Comparison of ENCODE assay signal across 16 cellular contexts in genomic region chr5:760363-761205, GRCh38. TPM values are rescaled to one million over a fixed set of nuclear protein-coding genes. Genes with fewer than 3 reads are reported as not detected.
DNase-seq lines count a peak whose midpoint lies in the region; TF ChIP-seq lines count a peak whose summit lies in the region.
"Had no signal": no experiment of that assay in that cellular context is flagged by ENCODE, and none has a peak within 500 bp of the region (broad histone marks: within the 10 kb centered on the region; RNA-seq: fewer than 3 reads in every experiment).

No MANE protein-coding gene starts in this region.

- no peak overlapping the region for H3K23ac ChIP-seq in mesenchymal stem cell (ENCODE audit: low read length in 2 of 2)

- 89% methylated on average over 31 of the region's 31 CpGs for WGBS in mesenchymal stem cell

- in situ Hi-C loops in ACHN (cut with HindIII; ENCODE audit: low pct_ligation_motif_present, low pct_unique_long_range_greater_than_20kb, low sequenced_read_pairs) = no loop called here

- H3K27me3 Mint-ChIP-seq in CD4-positive, alpha-beta memory T cell = no peaks in the 10 kb centered on the region

- no peak overlapping the region for H3K18ac ChIP-seq in mesenchymal stem cell (ENCODE audit: low read depth in 1 of 2, low read length in 2 of 2)

- no peak overlapping the region for H3K9ac ChIP-seq in mesenchymal stem cell (ENCODE audit: low read length)
- H3K9ac ChIP-seq: parathyroid adenoma had no signal

- CTCF ChIA-PET in CD4-positive, alpha-beta memory T cell (lab: Charles Lee; ENCODE audit: partially characterized antibody) = no interaction called here

- H3K36me3 ChIP-seq in CD4-positive, alpha-beta memory T cell (ENCODE audit: insufficient read depth, low read length) = no peaks in the 10 kb centered on the region
- H3K36me3 ChIP-seq in mesenchymal stem cell (ENCODE audit: control insufficient read depth in 1 of 2, insufficient read depth in 2 of 2, low read depth in 1 of 2, low read length in 2 of 2) (peaks cover 0 to 3% of the 10 kb centered on the region in 2 experiments), WERI-Rb-1 (no peaks in the 10 kb centered on the region)

- intact Hi-C loops in CD4-positive, alpha-beta memory T cell (cut with micrococcal nuclease) = no loop called here

- H2AK5ac ChIP-seq in mesenchymal stem cell (ENCODE audit: low read length, severe bottlenecking) = no peak overlapping the region

- H3K4me3 ChIP-seq in CD4-positive, alpha-beta memory T cell (ENCODE audit: low read length in 2 of 2) = no peak overlapping the region
- H3K4me3 ChIP-seq in coronary artery = no peak overlapping the region
- H3K4me3 ChIP-seq in mesenchymal stem cell (ENCODE audit: insufficient read depth in 1 of 2, low read depth in 1 of 2, low read length in 2 of 2) = no peak overlapping the region
- H3K4me3 ChIP-seq in WERI-Rb-1 (ENCODE audit: low read depth, low read length) = no peak overlapping the region
- H3K4me3 ChIP-seq: mucosa of descending colon, tibial artery had no signal

- TF ChIP-seq CTCF in coronary artery (IDR thresholded peaks at IDR 0.05) (no peak), WERI-Rb-1 (IDR thresholded peaks at IDR 0.05; ENCODE audit: low read depth, low read length) (no peak)

- H2BK120ac ChIP-seq in mesenchymal stem cell (ENCODE audit: low read depth, low read length) = no peak overlapping the region

- POLR2A ChIA-PET in CD4-positive, alpha-beta memory T cell (lab: Charles Lee; ENCODE audit: partially characterized antibody) = no interaction called here

- no peaks in the 10 kb centered on the region for H3K79me1 ChIP-seq in mesenchymal stem cell (replicated peaks; ENCODE audit: low read length, poor library complexity, severe bottlenecking)

- no peak overlapping the region for H3K4me3 Mint-ChIP-seq in CD4-positive, alpha-beta memory T cell

- H3K9me3 Mint-ChIP-seq in CD4-positive, alpha-beta memory T cell = peaks cover 0 to 5% (median 0%) of the 10 kb centered on the region in 8 donors
- H3K9me3 Mint-ChIP-seq: activated naive CD4-positive, alpha-beta T cell treated with anti-CD3 and anti-CD28 coated beads, Interleukin-2, amount 50 U/mL, for 72 hours had no signal

- H3K27ac Mint-ChIP-seq in CD4-positive, alpha-beta memory T cell = peak overlapping the region in 6 of 7 donors; percentile 8 to 88 (median 64)

- H3K4me2 ChIP-seq in mesenchymal stem cell (ENCODE audit: low read length, poor library complexity, severe bottlenecking) = no peak overlapping the region

- peak; percentile 12 for DNase-seq in AG20443 (ENCODE audit: low spot score)
- DNase-seq in CD4-positive, alpha-beta memory T cell = no peak
- DNase-seq in coronary artery (ENCODE audit: low spot score) = peak; percentile 72
- no peak for DNase-seq in mesenchymal stem cell
- DNase-seq in WERI-Rb-1 = no peak
- no peak for DNase-seq in ACHN
- no peak for DNase-seq in activated naive CD4-positive, alpha-beta T cell (lab: John Stamatoyannopoulos, UW)
- no peak for DNase-seq in activated CD4-positive, CD25-positive, alpha-beta regulatory T cell (lab: John Stamatoyannopoulos, UW)
- DNase-seq: foreskin melanocyte, mucosa of descending colon, NCI-H2081 treated with DMSO at 0.1 percent for 48 hours had no signal

- H3K36me3 Mint-ChIP-seq in CD4-positive, alpha-beta memory T cell = peaks cover 3 to 4% of the 10 kb centered on the region in 2 donors
- H3K36me3 Mint-ChIP-seq: activated naive CD4-positive, alpha-beta T cell treated with anti-CD3 and anti-CD28 coated beads, Interleukin-2, amount 50 U/mL, for 72 hours had no signal

- no peak overlapping the region for H4K8ac ChIP-seq in mesenchymal stem cell (ENCODE audit: low read length)

- H4K91ac ChIP-seq in mesenchymal stem cell (ENCODE audit: low read length) = peak overlapping the region; percentile 40

- H3K4ac ChIP-seq in mesenchymal stem cell (ENCODE audit: low read depth in 1 of 2, low read length in 2 of 2) = no peak overlapping the region

- no peak overlapping the region for H2BK15ac ChIP-seq in mesenchymal stem cell (ENCODE audit: low read depth, poor library complexity, severe bottlenecking)

- H2BK12ac ChIP-seq in mesenchymal stem cell (ENCODE audit: low read length in 2 of 2) = no peak overlapping the region

- no peak overlapping the region for H2AFZ ChIP-seq in mesenchymal stem cell (ENCODE audit: low read depth, low read length)
- H2AFZ ChIP-seq: parathyroid adenoma had no signal

- H3K4me1 ChIP-seq in CD4-positive, alpha-beta memory T cell (ENCODE audit: insufficient read depth, low read length) = peaks cover 27% of the 10 kb centered on the region
- peaks cover 2% of the 10 kb centered on the region for H3K4me1 ChIP-seq in mesenchymal stem cell (ENCODE audit: control insufficient read depth, insufficient read depth, low read depth, low read length)
- H3K4me1 ChIP-seq: parathyroid adenoma had no signal

- peaks cover 12 to 34% (median 23%) of the 10 kb centered on the region in 4 donors for H3K4me1 Mint-ChIP-seq in CD4-positive, alpha-beta memory T cell

- H3K14ac ChIP-seq in mesenchymal stem cell (ENCODE audit: low read length in 2 of 2) = no peak overlapping the region

- no peaks in the 10 kb centered on the region for H3K27me3 ChIP-seq in CD4-positive, alpha-beta memory T cell (ENCODE audit: insufficient read depth, low read length)
- peaks cover 0 to 29% of the 10 kb centered on the region in 2 experiments for H3K27me3 ChIP-seq in mesenchymal stem cell (ENCODE audit: control insufficient read depth in 1 of 2, insufficient read depth in 1 of 2, low read length in 2 of 2)
- peaks cover 4% of the 10 kb centered on the region for H3K27me3 ChIP-seq in WERI-Rb-1 (ENCODE audit: insufficient read depth, low read depth, severe bottlenecking)
- H3K27me3 ChIP-seq: tibial artery had no signal

- no peak overlapping the region for H2BK5ac ChIP-seq in mesenchymal stem cell (ENCODE audit: low read depth, low read length, poor library complexity, severe bottlenecking)

- no peaks in the 10 kb centered on the region for H3K9me3 ChIP-seq in CD4-positive, alpha-beta memory T cell (ENCODE audit: control insufficient read depth in 1 of 2, low read length in 2 of 2)
- H3K9me3 ChIP-seq in mesenchymal stem cell (ENCODE audit: control insufficient read depth, low read length) = no peaks in the 10 kb centered on the region
- peaks cover 11% of the 10 kb centered on the region for H3K9me3 ChIP-seq in WERI-Rb-1 (ENCODE audit: severe bottlenecking)
- H3K9me3 ChIP-seq: mucosa of descending colon, tibial artery had no signal

- no peak overlapping the region for H3K27ac ChIP-seq in CD4-positive, alpha-beta memory T cell (ENCODE audit: low read depth, low read length)
- H3K27ac ChIP-seq in coronary artery (no peak overlapping the region), mesenchymal stem cell (ENCODE audit: low read length, poor library complexity, severe bottlenecking) (no peak overlapping the region), WERI-Rb-1 (no peak overlapping the region)
- H3K27ac ChIP-seq: parathyroid adenoma, tibial artery had no signal

RNA-seq across cellular contexts. Expression of gene ZDHHC11B, which starts 23.9 kb away (rescaled TPM):
- 1 to 10 TPM; 8.0 to 8.1 TPM for total RNA-seq in CD4-positive, alpha-beta memory T cell
- polyA plus RNA-seq in CD4-positive, alpha-beta memory T cell = under 1 TPM in 1 of 2 donors, not detected in 1; 0.75 TPM
- 0.33 TPM for polyA plus RNA-seq in mesenchymal stem cell (2013, experiment 1 of 2)
- polyA plus RNA-seq in mesenchymal stem cell (2013, experiment 2 of 2) = 0.10 TPM
- total RNA-seq: M059J; T-helper 1 cell treated with Interleukin-12 subunit alpha and Interleukin-12 subunit beta and Interleukin-4 antibody, amounts not matched to agents 30 ng/mL and 1 ng/mL, for 36 hours had no signal

Comparison
In these comparisons a context has a peak if more than half of its experiments do, and no peak if none do; other contexts are left out.
1. DNase-seq: peak in AG20443 (single experiment) and coronary artery (single experiment); none in CD4-positive, alpha-beta memory T cell (0 of 5), mesenchymal stem cell (single experiment), WERI-Rb-1 (single experiment), ACHN (single experiment), activated naive CD4-positive, alpha-beta T cell (0 of 4) and activated CD4-positive, CD25-positive, alpha-beta regulatory T cell (0 of 4).